ENCODE assay signal across 18 cellular contexts in genomic region chr12:110906088-110906487, GRCh38. TPM values are rescaled to one million over a fixed set of nuclear protein-coding genes. Genes with fewer than 3 reads are reported as not detected.
DNase-seq lines count a peak whose midpoint lies in the region; ATAC-seq, FAIRE-seq and TF ChIP-seq lines count a peak whose summit lies in the region.
"Had no signal": no experiment of that assay in that cellular context is flagged by ENCODE, and none has a peak within 500 bp of the region (broad histone marks: within the 10 kb centered on the region; RNA-seq: fewer than 3 reads in every experiment).

No MANE protein-coding gene starts in this region.

- no peaks in the 10 kb centered on the region for H4K20me1 ChIP-seq in astrocyte (ENCODE audit: insufficient read depth, low read length)

- H2AFZ ChIP-seq in astrocyte (ENCODE audit: low read depth, low read length), result no peak overlapping the region
- H2AFZ ChIP-seq: GM23248 had no signal

- no peak overlapping the region for H3K4me2 ChIP-seq in astrocyte (ENCODE audit: low read length)
- H3K4me2 ChIP-seq: smooth muscle cell had no signal

- no peak overlapping the region for H3K4me3 Mint-ChIP-seq in astrocyte (ENCODE audit: unreplicated experiment)
- H3K4me3 Mint-ChIP-seq in type B pancreatic cell, result no peak overlapping the region
- no peak overlapping the region for H3K4me3 Mint-ChIP-seq in osteocyte (ENCODE audit: unreplicated experiment)

- H3K4me1 Mint-ChIP-seq in astrocyte (ENCODE audit: low read depth, unreplicated experiment) (peaks cover 28% of the 10 kb centered on the region), type B pancreatic cell (ENCODE audit: unreplicated experiment) (no peaks in the 10 kb centered on the region), osteocyte (ENCODE audit: unreplicated experiment) (no peaks in the 10 kb centered on the region)

- FAIRE-seq in astrocyte (lab: Jason Lieb, UNC), result no peak

- peaks cover 4% of the 10 kb centered on the region for H3K4me1 ChIP-seq in astrocyte (ENCODE audit: insufficient read depth, low read length)
- H3K4me1 ChIP-seq: esophagus squamous epithelium, lower lobe of right lung, tibial artery had no signal

- H3K4me3 ChIP-seq in astrocyte (ENCODE audit: insufficient read depth, low read depth, low read length), result no peak overlapping the region
- H3K4me3 ChIP-seq: esophagus squamous epithelium, GM23248, lower lobe of right lung, smooth muscle cell, tibial artery had no signal

- H3K36me3 Mint-ChIP-seq in astrocyte (ENCODE audit: low read depth, unreplicated experiment) (no peaks in the 10 kb centered on the region), type B pancreatic cell (no peaks in the 10 kb centered on the region), osteocyte (ENCODE audit: unreplicated experiment) (no peaks in the 10 kb centered on the region)
- H3K36me3 Mint-ChIP-seq: CD4-positive, alpha-beta memory T cell had no signal

- no peaks in the 10 kb centered on the region for H3K79me2 ChIP-seq in astrocyte (ENCODE audit: insufficient read depth, low read length)

- DNase-seq in GM10266 (ENCODE audit: extremely low spot score) (no peak), NOMO-1 treated with DMSO at 0.1 percent for 48 hours (lab: John Stamatoyannopoulos, UW; ENCODE audit: unreplicated experiment) (peak; percentile 74), astrocyte (ENCODE audit: low read depth) (no peak), type B pancreatic cell (ENCODE audit: extremely low spot score, unreplicated experiment) (no peak), mucosa of gallbladder (ENCODE audit: low spot score) (no peak), osteocyte (ENCODE audit: extremely low spot score, unreplicated experiment) (no peak)
- DNase-seq: CD4-positive, alpha-beta memory T cell; esophagus squamous epithelium; GF-D8; GM23248; lower lobe of right lung; NCI-H82; tibial artery had no signal

- no peak overlapping the region for H3K9ac ChIP-seq in astrocyte (ENCODE audit: low read length)
- H3K9ac ChIP-seq: GM23248 had no signal

- H3K27me3 Mint-ChIP-seq in astrocyte (ENCODE audit: low read depth, unreplicated experiment) (peaks cover 7% of the 10 kb centered on the region), type B pancreatic cell (peaks cover 10% of the 10 kb centered on the region), osteocyte (ENCODE audit: unreplicated experiment) (peaks cover 25% of the 10 kb centered on the region)

- no peaks in the 10 kb centered on the region for H3K36me3 ChIP-seq in astrocyte (ENCODE audit: insufficient read depth, low read length)
- H3K36me3 ChIP-seq: esophagus squamous epithelium, lower lobe of right lung, neutrophil, tibial artery had no signal

- no peaks in the 10 kb centered on the region for H3K9me3 ChIP-seq in astrocyte (ENCODE audit: insufficient read depth, low read depth, low read length)
- H3K9me3 ChIP-seq: esophagus squamous epithelium, lower lobe of right lung, neutrophil, tibial artery had no signal

- no peaks in the 10 kb centered on the region for H3K27me3 ChIP-seq in astrocyte (ENCODE audit: insufficient read depth, low read length)
- H3K27me3 ChIP-seq: neutrophil had no signal

- H3K27ac Mint-ChIP-seq in astrocyte (ENCODE audit: unreplicated experiment), result peak overlapping the region; percentile 96
- no peak overlapping the region for H3K27ac Mint-ChIP-seq in type B pancreatic cell
- H3K27ac Mint-ChIP-seq in osteocyte (ENCODE audit: unreplicated experiment), result no peak overlapping the region
- H3K27ac Mint-ChIP-seq: CD4-positive, alpha-beta memory T cell had no signal

- ATAC-seq in GM21786 (IDR thresholded peaks at IDR 0.05; ENCODE audit: unreplicated experiment) (peak; percentile 48), GM19023 (IDR thresholded peaks at IDR 0.05; ENCODE audit: unreplicated experiment) (no peak)
- ATAC-seq: lower lobe of right lung had no signal

- H3K27ac ChIP-seq in astrocyte (ENCODE audit: low read depth, low read length), result no peak overlapping the region
- H3K27ac ChIP-seq: esophagus squamous epithelium, GM23248, lower lobe of right lung, neutrophil, tibial artery had no signal

- TF ChIP-seq CTCF in GM10266 (IDR thresholded peaks at IDR 0.05; ENCODE audit: control insufficient read depth, insufficient read depth, low read depth, missing control alignments) (peak; percentile 53), astrocyte (IDR thresholded peaks at IDR 0.05; ENCODE audit: insufficient read depth, low read depth, low read length) (no peak), type B pancreatic cell (conservative IDR thresholded peaks at IDR 0.05) (no peak), osteocyte (IDR thresholded peaks at IDR 0.05) (no peak)

- H3K9me3 Mint-ChIP-seq in astrocyte (ENCODE audit: unreplicated experiment) (peaks cover 3% of the 10 kb centered on the region), type B pancreatic cell (no peaks in the 10 kb centered on the region), osteocyte (ENCODE audit: unreplicated experiment) (no peaks in the 10 kb centered on the region)
- H3K9me3 Mint-ChIP-seq: CD4-positive, alpha-beta memory T cell had no signal

RNA-seq across cellular contexts. Expression of gene MYL2, which starts 14.3 kb away (rescaled TPM):
- 0.48 TPM in 1 of 2 replicates, not detected in the other for total RNA-seq in astrocyte
- total RNA-seq in type B pancreatic cell (ENCODE audit: low replicate concordance), result not detected in 2 replicates
- total RNA-seq in mucosa of gallbladder, result not detected
- total RNA-seq in osteocyte, result not detected in 2 replicates
- total RNA-seq: CD4-positive, alpha-beta memory T cell; esophagus squamous epithelium; GM23248; lower lobe of right lung; smooth muscle cell; T-helper 2 cell treated with Interferon-gamma antibody and Interleukin-4, amounts not matched to agents 100 ng/mL and 5 ng/mL, for 36 hours had no signal

RNA-seq across cellular contexts. Expression of gene CCDC63, which starts 59.3 kb away (rescaled TPM):
- 0.30 TPM in 1 of 2 replicates, not detected in the other for total RNA-seq in astrocyte
- not detected in 2 replicates for total RNA-seq in type B pancreatic cell (ENCODE audit: low replicate concordance)
- total RNA-seq in mucosa of gallbladder, result not detected
- total RNA-seq in osteocyte, result not detected in 2 replicates
- total RNA-seq: CD4-positive, alpha-beta memory T cell; esophagus squamous epithelium; GM23248; lower lobe of right lung; smooth muscle cell; T-helper 2 cell treated with Interferon-gamma antibody and Interleukin-4, amounts not matched to agents 100 ng/mL and 5 ng/mL, for 36 hours had no signal
